ENCODE assay signal across 10 cellular contexts in the genomic region with DNA sequence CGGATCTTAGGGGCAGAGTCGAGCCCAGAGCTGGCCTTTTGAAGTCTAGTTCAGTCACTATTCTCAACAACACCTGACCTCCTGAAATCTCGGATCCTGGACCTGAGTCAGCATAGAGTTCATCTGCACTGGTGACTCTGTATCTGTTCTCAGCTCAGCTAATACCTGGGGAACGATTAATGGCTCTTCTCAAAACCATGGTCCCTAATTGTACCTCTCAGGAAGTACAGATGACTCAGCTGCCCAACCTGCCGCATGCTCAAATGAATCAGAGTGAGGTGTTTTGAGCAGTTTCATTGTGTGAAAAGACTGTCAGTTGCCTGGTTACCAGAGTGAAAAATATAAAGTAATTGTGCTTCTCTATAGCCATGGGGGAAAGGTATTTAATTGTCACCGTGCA.
DNase-seq lines count a peak whose midpoint lies in the region; ATAC-seq lines count a peak whose summit lies in the region.
"Had no signal": no experiment of that assay in that cellular context is flagged by ENCODE, and none has a peak within 500 bp of the region (broad histone marks: within the 10 kb centered on the region; RNA-seq: fewer than 3 reads in every experiment).

No MANE protein-coding gene starts in this region.

- no peak overlapping the region for H3K27ac Mint-ChIP-seq in activated naive CD4-positive, alpha-beta T cell treated with anti-CD3 and anti-CD28 coated beads, Interleukin-2, amount 50 U/mL, for 72 hours

- H3K9me3 Mint-ChIP-seq in activated naive CD4-positive, alpha-beta T cell treated with anti-CD3 and anti-CD28 coated beads, Interleukin-2, amount 50 U/mL, for 72 hours: no peaks in the 10 kb centered on the region

- ATAC-seq in activated naive CD4-positive, alpha-beta T cell treated with anti-CD3 and anti-CD28 coated beads, Interleukin-2, amount 50 U/mL, for 72 hours: peak; percentile 46 to 98
- no peak for ATAC-seq in GM21447 (IDR thresholded peaks at IDR 0.05; ENCODE audit: unreplicated experiment)

- H3K36me3 Mint-ChIP-seq in activated naive CD4-positive, alpha-beta T cell treated with anti-CD3 and anti-CD28 coated beads, Interleukin-2, amount 50 U/mL, for 72 hours: no peaks in the 10 kb centered on the region

- DNase-seq in activated naive CD4-positive, alpha-beta T cell treated with anti-CD3 and anti-CD28 coated beads, Interleukin-2, amount 50 U/mL, for 72 hours (ENCODE audit: low spot score in 2 of 2): peak in 1 of 2 donors; percentile 3
- DNase-seq in activated naive CD4-positive, alpha-beta T cell treated with anti-CD3 and anti-CD28 coated beads, Interleukin-2, amount 50 U/mL, for 16 hours: no peak
- DNase-seq in M059J (ENCODE audit: low read depth): peak; percentile 93
- DNase-seq in SW480 (ENCODE audit: low spot score): peak; percentile 79
- DNase-seq in renal cortical epithelial cell (ENCODE audit: low read depth): peak; percentile 98
- no peak for DNase-seq in NCI-H187 treated with DMSO at 0.1 percent for 48 hours (lab: John Stamatoyannopoulos, UW)
- DNase-seq in NCI-H510A (lab: John Stamatoyannopoulos, UW): no peak
- DNase-seq: sigmoid colon, uterus had no signal

Comparison
In these comparisons a context has a peak if more than half of its experiments do, and no peak if none do; other contexts are left out.
1. DNase-seq: peak in M059J (single experiment), SW480 (single experiment) and renal cortical epithelial cell (single experiment); none in activated naive CD4-positive, alpha-beta T cell treated with anti-CD3 and anti-CD28 coated beads, Interleukin-2, amount 50 U/mL, for 16 hours (single experiment), NCI-H187 treated with DMSO at 0.1 percent for 48 hours (single experiment) and NCI-H510A (single experiment).